ENCODE assay signal across 9 cellular contexts in the genomic region with DNA sequence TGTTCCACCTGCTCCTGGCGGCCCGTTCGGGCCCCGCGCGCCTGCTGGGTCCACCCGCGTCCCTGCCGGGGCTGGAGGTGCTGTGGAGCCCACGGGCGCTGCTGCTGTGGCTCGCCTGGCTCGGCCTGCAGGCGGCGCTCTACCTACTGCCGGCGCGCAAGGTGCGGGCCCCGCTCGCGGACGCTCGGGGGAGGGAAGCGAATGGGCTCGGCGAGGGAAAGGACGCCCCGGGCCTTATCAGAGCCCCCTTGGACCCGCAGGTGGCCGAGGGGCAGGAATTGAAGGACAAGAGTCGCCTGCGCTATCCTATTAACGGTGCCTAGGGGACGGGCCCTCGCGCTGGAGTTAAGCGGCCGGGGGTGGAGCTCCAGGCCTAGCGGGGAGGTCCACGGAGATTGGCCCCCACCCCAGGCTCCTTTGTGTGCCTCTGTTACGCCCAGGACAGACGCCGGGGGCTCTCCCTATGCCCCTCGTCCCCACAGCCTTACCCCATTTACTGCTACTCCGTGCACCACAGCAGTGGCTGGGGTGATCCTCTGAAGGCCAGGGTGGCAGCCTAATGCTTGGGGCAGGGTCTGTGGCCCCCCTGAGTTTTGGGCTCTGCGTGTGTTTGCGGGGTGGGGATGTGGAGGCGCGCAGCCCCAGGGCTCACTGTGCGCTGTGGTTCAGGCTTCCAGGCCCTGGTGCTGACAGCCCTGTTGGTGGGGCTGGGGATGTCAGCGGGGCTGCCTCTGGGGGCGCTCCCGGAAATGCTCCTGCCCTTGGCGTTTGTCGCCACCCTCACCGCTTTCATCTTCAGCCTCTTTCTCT. TPM values are rescaled to one million over a fixed set of nuclear protein-coding genes. Genes with fewer than 3 reads are reported as not detected.
DNase-seq lines count a peak whose midpoint lies in the region; ATAC-seq, FAIRE-seq and TF ChIP-seq lines count a peak whose summit lies in the region.
"Had no signal": no experiment of that assay in that cellular context is flagged by ENCODE, and none has a peak within 500 bp of the region (broad histone marks: within the 10 kb centered on the region; RNA-seq: fewer than 3 reads in every experiment).

No MANE protein-coding gene starts in this region.

- H3K27ac ChIP-seq in neural progenitor cell: no peak overlapping the region
- peak overlapping the region in 1 of 2 donors; percentile 54 for H3K27ac ChIP-seq in thoracic aorta

- H3K27me3 Mint-ChIP-seq in neural progenitor cell (ENCODE audit: insufficient read depth, low read depth): peaks cover 12% of the 10 kb centered on the region

- peaks cover 28% of the 10 kb centered on the region for H3K4me1 Mint-ChIP-seq in neural progenitor cell

- no peaks in the 10 kb centered on the region for H3K27me3 ChIP-seq in H7 (ENCODE audit: control insufficient read depth, insufficient read depth, low read length)
- H3K27me3 ChIP-seq in neural progenitor cell: no peaks in the 10 kb centered on the region
- H3K27me3 ChIP-seq in thoracic aorta (replicated peaks; ENCODE audit: insufficient read depth): no peaks in the 10 kb centered on the region

- H2AFZ ChIP-seq in neural progenitor cell (replicated peaks): peak overlapping the region; percentile 70

- H3K36me3 ChIP-seq in H7 (replicated peaks; ENCODE audit: control insufficient read depth, insufficient read depth, low read length): peaks cover 3% of the 10 kb centered on the region
- no peaks in the 10 kb centered on the region for H3K36me3 ChIP-seq in neural progenitor cell
- H3K36me3 ChIP-seq in thoracic aorta: peaks cover 21% of the 10 kb centered on the region

- H3K9me3 Mint-ChIP-seq in neural progenitor cell: no peaks in the 10 kb centered on the region

- TF ChIP-seq CTCF in D721Med (IDR thresholded peaks at IDR 0.05; ENCODE audit: insufficient read depth, missing control alignments) (peak; percentile 69), fibroblast of mammary gland (conservative IDR thresholded peaks at IDR 0.05; ENCODE audit: control insufficient read depth, insufficient read depth, low read depth, low read length) (no peak), neural progenitor cell (IDR thresholded peaks at IDR 0.05) (peak; percentile 92), thoracic aorta (IDR thresholded peaks at IDR 0.05) (peak; percentile 82)

- H3K4me2 ChIP-seq in neural progenitor cell: peak overlapping the region; percentile 97

- peaks cover 9% of the 10 kb centered on the region for H3K4me1 ChIP-seq in neural progenitor cell
- H3K4me1 ChIP-seq in thoracic aorta (ENCODE audit: control insufficient read depth in 1 of 2, low read depth in 2 of 2): peaks cover 25 to 47% of the 10 kb centered on the region in 2 donors

- H3F3A ChIP-seq in neural progenitor cell (ENCODE audit: low read depth): peaks cover 49% of the 10 kb centered on the region

- ATAC-seq in thoracic aorta (ENCODE audit: insufficient number of reproducible peaks, low FRiP score, low read depth): no peak

- DNase-seq in D721Med (ENCODE audit: insufficient read length, low spot score) (peak; percentile 55), H7 (peak; percentile 93), NCI-H82 (lab: John Stamatoyannopoulos, UW) (peak; percentile 67), fibroblast of mammary gland (ENCODE audit: low read depth) (no peak), neural progenitor cell (ENCODE audit: low spot score) (peak; percentile 75), thoracic aorta (ENCODE audit: low spot score) (no peak), middle frontal gyrus (ENCODE audit: extremely low spot score, low spot score) (no peak)
- peak; percentile 81 to 86 for DNase-seq in activated T-cell treated with anti-CD3 and anti-CD28 coated beads, Interleukin-2, amount 50 U/mL, for 48 hours

- peak overlapping the region; percentile 69 for H3K27ac Mint-ChIP-seq in neural progenitor cell

- peak overlapping the region; percentile 60 for H3K9ac ChIP-seq in neural progenitor cell

- H3K9me3 ChIP-seq in neural progenitor cell (ENCODE audit: low read depth): no peaks in the 10 kb centered on the region
- H3K9me3 ChIP-seq in thoracic aorta: no peaks in the 10 kb centered on the region

- H3K4me3 ChIP-seq in H7 (ENCODE audit: insufficient read depth, low read depth, low read length) (peak overlapping the region; percentile 87), fibroblast of mammary gland (ENCODE audit: control insufficient read depth, low read depth, low read length) (peak overlapping the region; percentile 37), neural progenitor cell (peak overlapping the region; percentile 81), thoracic aorta (peak overlapping the region; percentile 88)

- H4K20me1 ChIP-seq in neural progenitor cell (ENCODE audit: low read depth): peaks cover 28% of the 10 kb centered on the region

- H3K4me3 Mint-ChIP-seq in neural progenitor cell: peak overlapping the region; percentile 97

- peaks cover 30% of the 10 kb centered on the region for H3K79me2 ChIP-seq in neural progenitor cell (ENCODE audit: low read depth)

- H3K36me3 Mint-ChIP-seq in neural progenitor cell: peaks cover 5% of the 10 kb centered on the region

- no peak for FAIRE-seq in D721Med (lab: Jason Lieb, UNC)
- FAIRE-seq: colon had no signal

RNA-seq across cellular contexts. Expression of gene TM7SF2, which starts 1.1 kb away (rescaled TPM):
- total RNA-seq in H7 (2014; rRNA removed; shearing (Covaris generic)): 31.9 and 45.2 TPM in 2 replicates
- total RNA-seq in neural progenitor cell (ENCODE audit: low replicate concordance): 36.1 and 109 TPM in 2 replicates
- total RNA-seq in thoracic aorta: 10 to 100 TPM in 1 of 2 donors, 1 to 10 TPM in 1; 2.5 to 49.0 TPM

RNA-seq across cellular contexts. Expression of gene ZNHIT2, which starts 4.7 kb away (rescaled TPM):
- 14.1 and 22.5 TPM in 2 replicates for total RNA-seq in H7 (2014; rRNA removed; shearing (Covaris generic))
- total RNA-seq in neural progenitor cell (ENCODE audit: low replicate concordance) (1.5 and 8.1 TPM in 2 replicates), thoracic aorta (10 to 100 TPM; 10.0 to 13.8 TPM)

RNA-seq across cellular contexts. Expression of gene FAU, which starts 9.2 kb away (rescaled TPM):
- 779 and 1,014 TPM in 2 replicates for total RNA-seq in H7 (2014; rRNA removed; shearing (Covaris generic))
- total RNA-seq in neural progenitor cell (ENCODE audit: low replicate concordance) (227 and 288 TPM in 2 replicates), thoracic aorta (100 to 1,000 TPM; 365 to 553 TPM)

RNA-seq across cellular contexts. Expression of gene MRPL49, which starts 9.4 kb away (rescaled TPM):
- 89.9 and 93.3 TPM in 2 replicates for total RNA-seq in H7 (2014; rRNA removed; shearing (Covaris generic))
- total RNA-seq in neural progenitor cell (ENCODE audit: low replicate concordance) (38.3 and 57.5 TPM in 2 replicates), thoracic aorta (10 to 100 TPM; 44.6 to 61.1 TPM)

RNA-seq across cellular contexts. Expression of gene VPS51, which starts 16.7 kb away (rescaled TPM):
- total RNA-seq in H7 (2014; rRNA removed; shearing (Covaris generic)): 162 and 186 TPM in 2 replicates
- total RNA-seq in neural progenitor cell (ENCODE audit: low replicate concordance) (80.4 and 252 TPM in 2 replicates), thoracic aorta (100 to 1,000 TPM; 333 to 498 TPM)

Comparison
In these comparisons a context has a peak if more than half of its experiments do, and no peak if none do; other contexts are left out.
1. DNase-seq: peak in D721Med (single experiment), H7 (single experiment), NCI-H82 (single experiment), activated T-cell treated with anti-CD3 and anti-CD28 coated beads, Interleukin-2, amount 50 U/mL, for 48 hours (2 of 2) and neural progenitor cell (single experiment); none in fibroblast of mammary gland (single experiment), thoracic aorta (single experiment) and middle frontal gyrus (single experiment).
2. H3K4me3 ChIP-seq: peak in every context shown above with its lines; median percentile 88 in thoracic aorta; 87 in H7; 81 in neural progenitor cell; 37 in fibroblast of mammary gland.